In genomic region chr21:36699026-36699545, GRCh38 we compare ENCODE assay signal across 8 cellular contexts. TPM values are rescaled to one million over a fixed set of nuclear protein-coding genes. Genes with fewer than 3 reads are reported as not detected.
DNase-seq lines count a peak whose midpoint lies in the region; ATAC-seq and TF ChIP-seq lines count a peak whose summit lies in the region.

A gene with protein sequence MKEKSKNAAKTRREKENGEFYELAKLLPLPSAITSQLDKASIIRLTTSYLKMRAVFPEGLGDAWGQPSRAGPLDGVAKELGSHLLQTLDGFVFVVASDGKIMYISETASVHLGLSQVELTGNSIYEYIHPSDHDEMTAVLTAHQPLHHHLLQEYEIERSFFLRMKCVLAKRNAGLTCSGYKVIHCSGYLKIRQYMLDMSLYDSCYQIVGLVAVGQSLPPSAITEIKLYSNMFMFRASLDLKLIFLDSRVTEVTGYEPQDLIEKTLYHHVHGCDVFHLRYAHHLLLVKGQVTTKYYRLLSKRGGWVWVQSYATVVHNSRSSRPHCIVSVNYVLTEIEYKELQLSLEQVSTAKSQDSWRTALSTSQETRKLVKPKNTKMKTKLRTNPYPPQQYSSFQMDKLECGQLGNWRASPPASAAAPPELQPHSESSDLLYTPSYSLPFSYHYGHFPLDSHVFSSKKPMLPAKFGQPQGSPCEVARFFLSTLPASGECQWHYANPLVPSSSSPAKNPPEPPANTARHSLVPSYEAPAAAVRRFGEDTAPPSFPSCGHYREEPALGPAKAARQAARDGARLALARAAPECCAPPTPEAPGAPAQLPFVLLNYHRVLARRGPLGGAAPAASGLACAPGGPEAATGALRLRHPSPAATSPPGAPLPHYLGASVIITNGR (plus strand): TSS chr21:36699115. CDS start chr21:36699747, 632 bp downstream.

- intact Hi-C loops in upper lobe of right lung (cut with DNase I), result no loop called here
- intact Hi-C loops in uterus (cut with DNase I; ENCODE audit: low total_unique reads), result no loop called here

- H3K4me1 ChIP-seq in upper lobe of right lung, result peaks cover 40% of the 10 kb centered on the region
- H3K4me1 ChIP-seq in uterus, result peaks cover 0 to 35% of the 10 kb centered on the region in 2 donors

- peak within 1 kb of the TSS; percentile 63 for H3K4me3 ChIP-seq in AG10803 (ENCODE audit: low read length)
- peak within 1 kb of the TSS; percentile 54 for H3K4me3 ChIP-seq in kidney epithelial cell (ENCODE audit: low read depth, low read length)
- peak within 1 kb of the TSS; percentile 33 for H3K4me3 ChIP-seq in upper lobe of right lung
- peak within 1 kb of the TSS in 1 of 2 donors; percentile 23 for H3K4me3 ChIP-seq in uterus

- H3K4me3 Mint-ChIP-seq in HFFc6, result peak within 1 kb of the TSS; percentile 62; the same call in 1 of the 2 replicates
- peak within 1 kb of the TSS; percentile 49 for H3K4me3 Mint-ChIP-seq in activated CD4-positive, alpha-beta memory T cell treated with anti-CD3 and anti-CD28 coated beads, Interleukin-2, amount 10 ng/mL, durations not matched to agents 7 days and 5 days

- H3K4me1 Mint-ChIP-seq in HFFc6 (ENCODE audit: low read depth), result peaks cover 19% of the 10 kb centered on the region
- peaks cover 12% of the 10 kb centered on the region for H3K4me1 Mint-ChIP-seq in activated CD4-positive, alpha-beta memory T cell treated with anti-CD3 and anti-CD28 coated beads, Interleukin-2, amount 10 ng/mL, durations not matched to agents 7 days and 5 days

- ATAC-seq in upper lobe of right lung (no peak), GM18861 (IDR thresholded peaks at IDR 0.05; ENCODE audit: unreplicated experiment) (no peak)

- H3K27me3 ChIP-seq in kidney epithelial cell (ENCODE audit: control insufficient read depth, insufficient read depth, low read length) (peaks cover 98% of the 10 kb centered on the region), upper lobe of right lung (peaks cover 100% of the 10 kb centered on the region), uterus (peaks cover 17 to 85% of the 10 kb centered on the region in 2 donors)

- POLR2A ChIA-PET in activated CD4-positive, alpha-beta memory T cell treated with anti-CD3 and anti-CD28 coated beads, Interleukin-2, amount 10 ng/mL, durations not matched to agents 7 days and 5 days (lab: Charles Lee), result no interaction called here

- peaks cover 70% of the 10 kb centered on the region for H3K27me3 Mint-ChIP-seq in HFFc6 (ENCODE audit: insufficient read depth)
- peaks cover 82% of the 10 kb centered on the region for H3K27me3 Mint-ChIP-seq in activated CD4-positive, alpha-beta memory T cell treated with anti-CD3 and anti-CD28 coated beads, Interleukin-2, amount 10 ng/mL, durations not matched to agents 7 days and 5 days

- no peaks in the 10 kb centered on the region for H3K9me3 Mint-ChIP-seq in HFFc6
- no peaks in the 10 kb centered on the region for H3K9me3 Mint-ChIP-seq in activated CD4-positive, alpha-beta memory T cell treated with anti-CD3 and anti-CD28 coated beads, Interleukin-2, amount 10 ng/mL, durations not matched to agents 7 days and 5 days

- H3K27ac Mint-ChIP-seq in HFFc6, result no peak within 1 kb of the TSS
- H3K27ac Mint-ChIP-seq in activated CD4-positive, alpha-beta memory T cell treated with anti-CD3 and anti-CD28 coated beads, Interleukin-2, amount 10 ng/mL, durations not matched to agents 7 days and 5 days, result no peak within 1 kb of the TSS

- DNase-seq in AG10803 (ENCODE audit: low read depth) (peak; percentile 53), HFFc6 (no peak), kidney epithelial cell (ENCODE audit: low read depth) (no peak), upper lobe of right lung (peak; percentile 64), C1 segment of cervical spinal cord (lab: John Stamatoyannopoulos, UW) (no peak), uterus (no peak)
- no peak for DNase-seq in activated CD4-positive, alpha-beta memory T cell treated with anti-CD3 and anti-CD28 coated beads, Interleukin-2, amount 10 ng/mL, durations not matched to agents 7 days and 5 days

- CTCF ChIA-PET in activated CD4-positive, alpha-beta memory T cell treated with anti-CD3 and anti-CD28 coated beads, Interleukin-2, amount 10 ng/mL, durations not matched to agents 7 days and 5 days (lab: Charles Lee), result no interaction called here

- H3K27ac ChIP-seq in upper lobe of right lung (no peak within 1 kb of the TSS), uterus (no peak within 1 kb of the TSS)

- H3K9me3 ChIP-seq in upper lobe of right lung, result no peaks in the 10 kb centered on the region
- no peaks in the 10 kb centered on the region for H3K9me3 ChIP-seq in uterus

- H3K36me3 Mint-ChIP-seq in HFFc6 (ENCODE audit: low read depth), result no peaks in the 10 kb centered on the region
- peaks cover 4% of the 10 kb centered on the region for H3K36me3 Mint-ChIP-seq in activated CD4-positive, alpha-beta memory T cell treated with anti-CD3 and anti-CD28 coated beads, Interleukin-2, amount 10 ng/mL, durations not matched to agents 7 days and 5 days (ENCODE audit: low read depth)

- H3K36me3 ChIP-seq in kidney epithelial cell (ENCODE audit: control insufficient read depth, insufficient read depth, low read length), result no peaks in the 10 kb centered on the region
- H3K36me3 ChIP-seq in upper lobe of right lung, result no peaks in the 10 kb centered on the region
- no peaks in the 10 kb centered on the region for H3K36me3 ChIP-seq in uterus

- TF ChIP-seq POLR2A in uterus (IDR thresholded peaks at IDR 0.05), result no peak

- TF ChIP-seq CTCF in AG10803 (conservative IDR thresholded peaks at IDR 0.05; ENCODE audit: low read length) (no peak), HFFc6 (IDR thresholded peaks at IDR 0.05) (no peak), kidney epithelial cell (IDR thresholded peaks at IDR 0.05; ENCODE audit: insufficient read depth, low read length, poor library complexity, severe bottlenecking) (no peak), upper lobe of right lung (IDR thresholded peaks at IDR 0.05) (no peak), uterus (IDR thresholded peaks at IDR 0.05) (no peak)

RNA-seq across cellular contexts. Expression of the gene that starts here (rescaled TPM):
- not detected for total RNA-seq in HFFc6 (2021; fragmentation: NEBNext Ultra II Directional; extraction: Animal tissue kit (Norgen Biotek cat#: 25700))
- total RNA-seq in activated CD4-positive, alpha-beta memory T cell treated with anti-CD3 and anti-CD28 coated beads, Interleukin-2, amount 10 ng/mL, durations not matched to agents 7 days and 5 days, result under 1 TPM; 0.55 to 0.68 TPM
- total RNA-seq in kidney epithelial cell, result 9.5 and 16.3 TPM in 2 replicates
- not detected for total RNA-seq in upper lobe of right lung
- under 1 TPM in 2 of 4 donors, not detected in 2; 0.21 to 0.59 TPM for total RNA-seq in uterus

Comparison
In these comparisons a context has a peak if more than half of its experiments do, and no peak if none do; other contexts are left out.
1. Peak in DNase-seq and H3K4me3 ChIP-seq in upper lobe of right lung; RNA of the gene not detected or under 1 TPM.